2 cellular contexts compared by ENCODE assay signal in genomic region chr7:130195396-130195795, GRCh38.
TF ChIP-seq lines count a peak whose summit lies in the region.

No MANE protein-coding gene starts in this region.

TF ChIP-seq in IMR-90, 13 proteins besides CTCF, POLR2A, EP300 and RAD21:
- no peak for TF ChIP-seq RFX5 (IDR thresholded peaks at IDR 0.05; ENCODE audit: low read depth, low read length)
- TF ChIP-seq MAFK (IDR thresholded peaks at IDR 0.05; ENCODE audit: low read depth, low read length), result peak; percentile 19; the same call in 1 of the 2 replicates
- no peak for TF ChIP-seq CHD1 (IDR thresholded peaks at IDR 0.05; ENCODE audit: low read depth, low read length)

TF ChIP-seq in K562, 482 proteins besides CTCF, POLR2A, EP300 and RAD21:
- TF ChIP-seq KLF10 (CRISPR knock-in tag; IDR thresholded peaks at IDR 0.05) (no peak), C11orf30 (IDR thresholded peaks at IDR 0.05; ENCODE audit: low read depth) (peak; percentile 77), KLF6 (CRISPR knock-in tag; IDR thresholded peaks at IDR 0.05; ENCODE audit: borderline replicate concordance) (no peak), ZNF354B (CRISPR knock-in tag; IDR thresholded peaks at IDR 0.05) (no peak), CAMTA2 (CRISPR knock-in tag; conservative IDR thresholded peaks at IDR 0.05) (no peak), BRD9 (IDR thresholded peaks at IDR 0.05; ENCODE audit: low read depth, partially characterized antibody) (no peak), ZNF316 (IDR thresholded peaks at IDR 0.05) (peak; percentile 92), ZFX (CRISPR knock-in tag; IDR thresholded peaks at IDR 0.05) (no peak), FOS (IDR thresholded peaks at IDR 0.05; ENCODE audit: extremely low read depth, insufficient read length) (no peak), ZSCAN29 (IDR thresholded peaks at IDR 0.05) (no peak), REST (CRISPR knock-in tag; IDR thresholded peaks at IDR 0.05; ENCODE audit: low read depth) (no peak), CBX5 (IDR thresholded peaks at IDR 0.05; ENCODE audit: borderline replicate concordance, low read depth) (no peak), SNRNP70 (optimal IDR thresholded peaks at IDR 0.05; ENCODE audit: low read depth, low read length) (no peak), SMAD1 (IDR thresholded peaks at IDR 0.05; ENCODE audit: low read depth, low read length, partially characterized antibody) (no peak)
- TF ChIP-seq, protein P1, sequence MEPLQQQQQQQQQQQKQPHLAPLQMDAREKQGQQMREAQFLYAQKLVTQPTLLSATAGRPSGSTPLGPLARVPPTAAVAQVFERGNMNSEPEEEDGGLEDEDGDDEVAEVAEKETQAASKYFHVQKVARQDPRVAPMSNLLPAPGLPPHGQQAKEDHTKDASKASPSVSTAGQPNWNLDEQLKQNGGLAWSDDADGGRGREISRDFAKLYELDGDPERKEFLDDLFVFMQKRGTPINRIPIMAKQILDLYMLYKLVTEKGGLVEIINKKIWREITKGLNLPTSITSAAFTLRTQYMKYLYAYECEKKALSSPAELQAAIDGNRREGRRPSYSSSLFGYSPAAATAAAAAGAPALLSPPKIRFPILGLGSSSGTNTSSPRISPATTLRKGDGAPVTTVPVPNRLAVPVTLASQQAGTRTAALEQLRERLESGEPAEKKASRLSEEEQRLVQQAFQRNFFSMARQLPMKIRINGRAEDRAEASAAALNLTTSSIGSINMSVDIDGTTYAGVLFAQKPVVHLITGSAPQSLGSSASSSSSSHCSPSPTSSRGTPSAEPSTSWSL (CRISPR knock-in tag; IDR thresholded peaks at IDR 0.05; ENCODE audit: borderline replicate concordance), result no peak
- TF ChIP-seq, protein P2, sequence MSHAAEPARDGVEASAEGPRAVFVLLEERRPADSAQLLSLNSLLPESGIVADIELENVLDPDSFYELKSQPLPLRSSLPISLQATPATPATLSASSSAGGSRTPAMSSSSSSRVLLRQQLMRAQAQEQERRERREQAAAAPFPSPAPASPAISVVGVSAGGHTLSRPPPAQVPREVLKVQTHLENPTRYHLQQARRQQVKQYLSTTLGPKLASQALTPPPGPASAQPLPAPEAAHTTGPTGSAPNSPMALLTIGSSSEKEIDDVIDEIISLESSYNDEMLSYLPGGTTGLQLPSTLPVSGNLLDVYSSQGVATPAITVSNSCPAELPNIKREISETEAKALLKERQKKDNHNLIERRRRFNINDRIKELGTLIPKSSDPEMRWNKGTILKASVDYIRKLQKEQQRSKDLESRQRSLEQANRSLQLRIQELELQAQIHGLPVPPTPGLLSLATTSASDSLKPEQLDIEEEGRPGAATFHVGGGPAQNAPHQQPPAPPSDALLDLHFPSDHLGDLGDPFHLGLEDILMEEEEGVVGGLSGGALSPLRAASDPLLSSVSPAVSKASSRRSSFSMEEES (CRISPR knock-in tag; IDR thresholded peaks at IDR 0.05), result no peak
